ENCODE assay signal across 26 cellular contexts in the genomic region with DNA sequence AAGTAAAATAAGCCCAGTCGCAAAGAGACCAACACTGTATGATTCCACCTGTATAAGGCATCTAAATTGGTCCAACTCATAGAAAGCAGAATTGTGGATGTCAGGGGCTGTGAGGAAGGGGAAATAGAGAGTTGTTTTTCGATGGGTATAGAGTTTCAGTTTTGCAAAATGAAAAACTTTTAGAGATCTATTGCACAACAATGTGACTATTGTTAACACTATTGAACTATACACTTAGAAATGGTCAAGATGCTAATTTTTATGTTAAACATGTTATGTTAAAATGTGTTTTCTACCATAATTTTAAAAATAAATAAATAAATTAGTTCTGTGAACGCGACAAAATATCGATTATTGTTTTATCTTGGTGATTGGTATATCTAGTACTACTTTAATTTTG.
"Had no signal": no experiment of that assay in that cellular context is flagged by ENCODE, and none has a peak within 500 bp of the region (broad histone marks: within the 10 kb centered on the region; RNA-seq: fewer than 3 reads in every experiment).

No MANE protein-coding gene starts in this region.

- H3K36me3 ChIP-seq: left lung, lower lobe of right lung, pancreas, prostate gland, stomach, thyroid gland, transverse colon, upper lobe of left lung, vagina had no signal

- H3K27me3 ChIP-seq: left lung, pancreas, stomach, testis, thyroid gland, transverse colon, upper lobe of left lung, vagina had no signal

- H3K4me1 ChIP-seq: left lung, lower lobe of right lung, pancreas, prostate gland, stomach, testis, thyroid gland, transverse colon, upper lobe of left lung, vagina had no signal

- H3K9me3 ChIP-seq: left lung, lower lobe of right lung, pancreas, prostate gland, stomach, testis, thyroid gland, transverse colon, upper lobe of left lung, vagina had no signal

- ATAC-seq: left colon; left lung; lower lobe of right lung; naive thymus-derived CD8-positive, alpha-beta T cell; pancreas; right cardiac atrium; sciatic nerve; stimulated activated naive B cell treated with anti-CD40 and anti-IgM and Interleukin-4, amounts not matched to agents 10 μg/mL and 1 μg/mL and 100 μg/mL, for 72 hours; stimulated activated naive CD8-positive, alpha-beta T cell treated with anti-CD3 and anti-CD28 coated beads, Interleukin-15, Interleukin-2, amounts not matched to agents 100 U/mL and 50 U/mL, for 24 hours had no signal

- H3K27ac ChIP-seq: left lung, lower lobe of right lung, pancreas, prostate gland, skin epidermis, stomach, testis, thyroid gland, transverse colon, upper lobe of left lung, vagina had no signal

- H3K4me3 ChIP-seq: left lung, lower lobe of right lung, pancreas, prostate gland, skin epidermis, stomach, testis, thyroid gland, transverse colon, upper lobe of left lung, vagina had no signal

- DNase-seq: left colon; left lung; lower lobe of right lung; mammary epithelial cell; mesenchymal stem cell; naive thymus-derived CD8-positive, alpha-beta T cell; nucleus accumbens; pancreas; posterior cingulate gyrus; retina; right cardiac atrium; stimulated activated CD4-positive, alpha-beta T cell treated with anti-CD3 and anti-CD28 coated beads, Interleukin-12 subunit alpha, Interleukin-12 subunit beta, amount 100 ng/mL, for 4 hours; stimulated activated CD4-positive, alpha-beta T cell treated with anti-CD3 and anti-CD28 coated beads, Interleukin-15, amount 100 ng/mL, for 24 hours; stimulated activated CD4-positive, alpha-beta T cell treated with anti-CD3 and anti-CD28 coated beads, Interleukin-2, amount 100 ng/mL, for 24 hours; stimulated activated CD4-positive, alpha-beta T cell treated with anti-CD3 and anti-CD28 coated beads, Interleukin-4, amount 100 ng/mL, for 1 hour; stimulated activated naive B cell treated with anti-CD40 and anti-IgM and Interleukin-4, amounts not matched to agents 10 μg/mL and 1 μg/mL and 100 μg/mL, for 72 hours; stimulated activated naive CD8-positive, alpha-beta T cell treated with anti-CD3 and anti-CD28 coated beads, Interleukin-15, Interleukin-2, amounts not matched to agents 100 U/mL and 50 U/mL, for 24 hours; stomach; testis; thyroid gland; transverse colon; upper lobe of left lung had no signal
